23 cellular contexts compared by ENCODE assay signal in the genomic region with DNA sequence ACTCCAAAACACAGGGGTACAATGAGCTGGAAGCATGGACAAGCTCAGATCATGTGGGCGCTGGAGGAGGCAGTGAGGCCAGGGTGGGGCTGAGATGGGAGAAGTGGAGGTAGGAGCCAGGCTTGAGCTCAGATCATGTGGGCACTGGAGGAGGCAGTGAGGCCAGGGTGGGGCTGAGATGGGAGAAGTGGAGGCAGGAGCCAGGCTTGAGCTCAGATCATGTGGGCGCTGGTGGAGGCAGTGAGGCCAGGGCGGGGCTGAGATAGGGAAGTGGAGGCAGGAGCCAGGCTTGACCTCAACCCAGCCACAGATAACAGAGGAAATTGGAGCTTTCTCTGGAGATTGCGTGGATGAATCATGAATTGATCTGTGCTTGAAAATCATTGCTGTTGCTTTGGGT. TPM values are rescaled to one million over a fixed set of nuclear protein-coding genes. Genes with fewer than 3 reads are reported as not detected.
A peak's percentile ranks its signal among the peaks of the same experiment; 100 is the strongest.
DNase-seq lines count a peak whose midpoint lies in the region; ATAC-seq and TF ChIP-seq lines count a peak whose summit lies in the region.
"Had no signal": no experiment of that assay in that cellular context is flagged by ENCODE, and none has a peak within 500 bp of the region (broad histone marks: within the 10 kb centered on the region; RNA-seq: fewer than 3 reads in every experiment).

No MANE protein-coding gene starts in this region.

- peak overlapping the region; percentile 18 for H3K27ac Mint-ChIP-seq in T-helper 2 cell treated with Interferon-gamma antibody and Interleukin-4, amounts not matched to agents 5 μg/mL and 100 μg/mL, for 36 hours
- H3K27ac Mint-ChIP-seq in mesothelial cell of epicardium = no peak overlapping the region
- H3K27ac Mint-ChIP-seq: B cell; CD4-positive, CD25-positive, alpha-beta regulatory T cell; CD8-positive, alpha-beta memory T cell; HFFc6; IgD-negative memory B cell had no signal

- H3K79me2 ChIP-seq in KMS-11 (ENCODE audit: insufficient read depth, low read depth) = no peaks in the 10 kb centered on the region

- H3K27me3 ChIP-seq in KMS-11 (ENCODE audit: insufficient read depth, low read depth) (peaks cover 18% of the 10 kb centered on the region; the same call in 1 of the 2 replicates), upper lobe of right lung (no peaks in the 10 kb centered on the region)
- H3K27me3 ChIP-seq: BLaER1 treated with 17β-estradiol and CSF1 and Interleukin-3, amounts not matched to agents 10 nM and 100 nM had no signal

- H3K9ac ChIP-seq in KMS-11 = no peak overlapping the region
- H3K9ac ChIP-seq: BLaER1 treated with 17β-estradiol and CSF1 and Interleukin-3, amounts not matched to agents 10 nM and 100 nM; GM23248 had no signal

- H3K27ac ChIP-seq in KMS-11 (no peak overlapping the region), upper lobe of right lung (no peak overlapping the region)
- H3K27ac ChIP-seq: BLaER1 treated with 17β-estradiol and CSF1 and Interleukin-3, amounts not matched to agents 10 nM and 100 nM; GM23248 had no signal

- no peaks in the 10 kb centered on the region for H3K36me3 Mint-ChIP-seq in T-helper 2 cell treated with Interferon-gamma antibody and Interleukin-4, amounts not matched to agents 5 μg/mL and 100 μg/mL, for 36 hours (ENCODE audit: low read depth)
- no peaks in the 10 kb centered on the region for H3K36me3 Mint-ChIP-seq in mesothelial cell of epicardium
- H3K36me3 Mint-ChIP-seq: CD4-positive, CD25-positive, alpha-beta regulatory T cell; CD8-positive, alpha-beta memory T cell; IgD-negative memory B cell had no signal

- no peak for TF ChIP-seq CTCF in KMS-11 (conservative IDR thresholded peaks at IDR 0.05; ENCODE audit: low read depth, low read length)
- TF ChIP-seq CTCF in upper lobe of right lung (IDR thresholded peaks at IDR 0.05) = no peak
- TF ChIP-seq CTCF in mesothelial cell of epicardium (IDR thresholded peaks at IDR 0.05; ENCODE audit: unreplicated experiment) = no peak

- peaks cover 25% of the 10 kb centered on the region for H3K27me3 Mint-ChIP-seq in T-helper 2 cell treated with Interferon-gamma antibody and Interleukin-4, amounts not matched to agents 5 μg/mL and 100 μg/mL, for 36 hours (ENCODE audit: low read depth)
- peaks cover 48% of the 10 kb centered on the region for H3K27me3 Mint-ChIP-seq in mesothelial cell of epicardium (ENCODE audit: low read depth)

- no peak overlapping the region for H2AFZ ChIP-seq in KMS-11 (ENCODE audit: low read depth)
- H2AFZ ChIP-seq: GM23248 had no signal

- H4K20me1 ChIP-seq in KMS-11 (ENCODE audit: insufficient read depth) = no peaks in the 10 kb centered on the region
- H4K20me1 ChIP-seq: BLaER1 treated with 17β-estradiol and CSF1 and Interleukin-3, amounts not matched to agents 10 nM and 100 nM had no signal

- intact Hi-C loops in upper lobe of right lung (cut with DNase I) = no loop called here

- H3K9me3 ChIP-seq in upper lobe of right lung = no peaks in the 10 kb centered on the region
- H3K9me3 ChIP-seq: BLaER1 treated with 17β-estradiol and CSF1 and Interleukin-3, amounts not matched to agents 10 nM and 100 nM had no signal

- no peak for DNase-seq in T-helper 2 cell treated with Interferon-gamma antibody and Interleukin-4, amounts not matched to agents 5 μg/mL and 100 μg/mL, for 36 hours (ENCODE audit: low spot score)
- DNase-seq in T-helper 2 cell (no peak), OCI-M1 (lab: John Stamatoyannopoulos, UW) (peak; percentile 16), upper lobe of right lung (no peak), nucleus accumbens (lab: John Stamatoyannopoulos, UW) (no peak), mesothelial cell of epicardium (ENCODE audit: low spot score in 2 of 2, unreplicated experiment in 2 of 2) (no peak)
- DNase-seq: 8988T; CD4-positive, CD25-positive, alpha-beta regulatory T cell; CD8-positive, alpha-beta memory T cell; COR-L47; DMS 273 treated with DMSO at 0.1 percent for 48 hours; DMS53; DND-41; EL; GM23248; HCEC 1CT; HFFc6 had no signal

- no peak overlapping the region for H3K4me3 Mint-ChIP-seq in T-helper 2 cell treated with Interferon-gamma antibody and Interleukin-4, amounts not matched to agents 5 μg/mL and 100 μg/mL, for 36 hours
- H3K4me3 Mint-ChIP-seq in mesothelial cell of epicardium = no peak overlapping the region
- H3K4me3 Mint-ChIP-seq: B cell; CD4-positive, CD25-positive, alpha-beta regulatory T cell; CD8-positive, alpha-beta memory T cell; HFFc6 had no signal

- H3K9me3 Mint-ChIP-seq in T-helper 2 cell treated with Interferon-gamma antibody and Interleukin-4, amounts not matched to agents 5 μg/mL and 100 μg/mL, for 36 hours = no peaks in the 10 kb centered on the region
- no peaks in the 10 kb centered on the region for H3K9me3 Mint-ChIP-seq in mesothelial cell of epicardium
- H3K9me3 Mint-ChIP-seq: CD4-positive, CD25-positive, alpha-beta regulatory T cell; CD8-positive, alpha-beta memory T cell; HFFc6 had no signal

- H3K36me3 ChIP-seq in KMS-11 (ENCODE audit: insufficient read depth) (no peaks in the 10 kb centered on the region), upper lobe of right lung (no peaks in the 10 kb centered on the region)
- H3K36me3 ChIP-seq: BLaER1 treated with 17β-estradiol and CSF1 and Interleukin-3, amounts not matched to agents 10 nM and 100 nM had no signal

- H3K4me2 ChIP-seq in KMS-11 = peak overlapping the region; percentile 29; the same call in 1 of the 2 replicates

- H3K4me1 ChIP-seq in KMS-11 (ENCODE audit: low read depth, poor library complexity, severe bottlenecking) (peaks cover 29% of the 10 kb centered on the region), upper lobe of right lung (no peaks in the 10 kb centered on the region)

- peaks cover 3% of the 10 kb centered on the region for H3K4me1 Mint-ChIP-seq in T-helper 2 cell treated with Interferon-gamma antibody and Interleukin-4, amounts not matched to agents 5 μg/mL and 100 μg/mL, for 36 hours (ENCODE audit: low read depth)
- peaks cover 4% of the 10 kb centered on the region for H3K4me1 Mint-ChIP-seq in mesothelial cell of epicardium

- ATAC-seq in upper lobe of right lung = peak; percentile 68
- no peak for ATAC-seq in esophagus mucosa

- H3K4me3 ChIP-seq in KMS-11 (IDR thresholded peaks at IDR 0.05; ENCODE audit: insufficient read depth, low read depth, low read length) (no peak overlapping the region), upper lobe of right lung (no peak overlapping the region)
- H3K4me3 ChIP-seq: BLaER1 treated with 17β-estradiol and CSF1 and Interleukin-3, amounts not matched to agents 10 nM and 100 nM; GM12878; GM23248 had no signal

RNA-seq across cellular contexts. Expression of a gene that starts 48.3 kb away (rescaled TPM):
- total RNA-seq in upper lobe of right lung (21.3 TPM), mesothelial cell of epicardium (35.9 to 37.1 TPM (median 36.4 TPM) in 3 replicates), esophagus mucosa (18.0 TPM)
